20 cellular contexts compared by ENCODE assay signal in the genomic region with DNA sequence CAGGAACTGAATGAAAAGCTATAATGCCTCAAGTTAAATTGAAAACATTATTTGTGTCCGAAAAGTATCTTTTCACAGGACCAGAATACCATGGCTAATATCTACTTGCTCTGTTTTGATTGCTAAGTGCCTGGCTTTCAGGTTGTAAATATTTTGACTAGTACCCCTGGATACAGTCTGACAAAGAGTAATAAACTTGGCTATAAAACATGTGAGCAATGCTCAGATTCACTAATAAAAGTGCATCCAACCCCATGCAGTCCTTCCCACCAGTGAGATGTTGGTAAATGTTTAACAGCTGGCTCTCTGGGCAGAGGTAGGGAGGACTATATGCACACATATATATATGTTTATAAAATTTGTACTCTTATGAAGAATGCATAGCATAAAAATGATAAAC.
DNase-seq lines count a peak whose midpoint lies in the region; ATAC-seq, FAIRE-seq and TF ChIP-seq lines count a peak whose summit lies in the region.
"Had no signal": no experiment of that assay in that cellular context is flagged by ENCODE, and none has a peak within 500 bp of the region (broad histone marks: within the 10 kb centered on the region; RNA-seq: fewer than 3 reads in every experiment).

No MANE protein-coding gene starts in this region.

- H4K5ac ChIP-seq in H9 (ENCODE audit: insufficient read length, low read depth, low read length): no peak overlapping the region

- no peak for TF ChIP-seq CTCF in hepatocyte (IDR thresholded peaks at IDR 0.05; ENCODE audit: poor library complexity)
- no peak for TF ChIP-seq CTCF in H9 (conservative IDR thresholded peaks at IDR 0.05)

- peaks cover 0 to 5% of the 10 kb centered on the region in 2 experiments; a peak in 4 of 5 replicates for H3K9me3 Mint-ChIP-seq in H9

- H3K4me1 ChIP-seq in hepatocyte (ENCODE audit: insufficient read depth) (peaks cover 9% of the 10 kb centered on the region), small intestine (ENCODE audit: control insufficient read depth in 2 of 2, insufficient read depth in 1 of 2, low read depth in 1 of 2, low read length in 1 of 2) (no peaks in the 10 kb centered on the region), H9 (ENCODE audit: insufficient read depth, low read length) (no peaks in the 10 kb centered on the region)
- H3K4me1 ChIP-seq: gastrocnemius medialis had no signal

- no peak overlapping the region for H3K9ac ChIP-seq in H9 (ENCODE audit: extremely low read depth, insufficient read length, low read length)

- no peak overlapping the region for H3K56ac ChIP-seq in H9 (ENCODE audit: insufficient read length, low read depth, low read length)

- no peaks in the 10 kb centered on the region for H3K4me1 Mint-ChIP-seq in H9

- H3K79me1 ChIP-seq in H9 (ENCODE audit: insufficient read depth, low read depth, low read length, poor library complexity, severe bottlenecking): no peaks in the 10 kb centered on the region

- H3K79me2 ChIP-seq in hepatocyte (no peaks in the 10 kb centered on the region), H9 (ENCODE audit: insufficient read depth, low read length) (no peaks in the 10 kb centered on the region)

- H2AK5ac ChIP-seq in H9 (ENCODE audit: insufficient read length, low read length): no peak overlapping the region

- H3K4me2 ChIP-seq in hepatocyte (peak overlapping the region; percentile 3), H9 (ENCODE audit: insufficient read depth, insufficient read length, low read length) (no peak overlapping the region)

- H2BK12ac ChIP-seq in H9 (ENCODE audit: insufficient read length, low read depth, low read length): no peak overlapping the region

- no peak overlapping the region for H3K4ac ChIP-seq in H9 (ENCODE audit: low read depth, low read length)

- no peaks in the 10 kb centered on the region for H3K36me3 Mint-ChIP-seq in H9 (ENCODE audit: insufficient read depth in 1 of 3, low read depth in 3 of 3)
- H3K36me3 Mint-ChIP-seq: CD4-positive, CD25-positive, alpha-beta regulatory T cell had no signal

- H3K14ac ChIP-seq in H9 (ENCODE audit: insufficient read depth, low read length): no peak overlapping the region

- H4K91ac ChIP-seq in H9 (ENCODE audit: insufficient read length, low read depth, low read length): no peak overlapping the region

- H4K8ac ChIP-seq in H9 (replicated peaks; ENCODE audit: insufficient read length, low read depth, low read length): no peak overlapping the region

- H3K27ac ChIP-seq in hepatocyte: peak overlapping the region; percentile 66
- H3K27ac ChIP-seq in small intestine (ENCODE audit: low read depth in 1 of 2, low read length in 1 of 2): no peak overlapping the region
- no peak overlapping the region for H3K27ac ChIP-seq in H9 (ENCODE audit: insufficient read length, low read depth, low read length)
- H3K27ac ChIP-seq: gastrocnemius medialis had no signal

- no peak overlapping the region for H2BK5ac ChIP-seq in H9 (ENCODE audit: insufficient read length, low read length)

- no peaks in the 10 kb centered on the region for H3K36me3 ChIP-seq in hepatocyte (replicated peaks; ENCODE audit: insufficient read depth, low read depth)
- H3K36me3 ChIP-seq in small intestine (ENCODE audit: control insufficient read depth in 2 of 2, insufficient read depth in 2 of 2, low read length in 2 of 2): no peaks in the 10 kb centered on the region
- H3K36me3 ChIP-seq: gastrocnemius medialis had no signal

- DNase-seq in NCI-H748 (lab: John Stamatoyannopoulos, UW; ENCODE audit: unreplicated experiment): peak; percentile 31
- no peak for DNase-seq in NCI-H748 treated with DMSO at 0.1 percent for 48 hours (lab: John Stamatoyannopoulos, UW)
- DNase-seq in T1000 (lab: John Stamatoyannopoulos, UW): peak; percentile 25
- DNase-seq in hepatocyte (ENCODE audit: low spot score): peak; percentile 50
- DNase-seq in small intestine: peak; percentile 66
- no peak for DNase-seq in H9
- DNase-seq: 8988T; activated CD4-positive, alpha-beta T cell treated with anti-CD3 and anti-CD28 coated beads, Interleukin-2, amount 10 ng/mL, durations not matched to agents 7 days and 5 days; activated naive CD4-positive, alpha-beta T cell treated with anti-CD3 and anti-CD28 coated beads for 36 hours; CD4-positive, CD25-positive, alpha-beta regulatory T cell; DMS79 treated with DMSO at 0.1 percent for 48 hours; gastrocnemius medialis; NCI-H1930; NCI-H510A; stimulated activated naive CD8-positive, alpha-beta T cell treated with anti-CD3 and anti-CD28 coated beads, Interleukin-15, Interleukin-2, amounts not matched to agents 100 U/mL and 50 U/mL, for 24 hours had no signal

- 20% methylated on average over 1 of the region's 1 CpG for WGBS in hepatocyte (ENCODE audit: low lambda C conversion rate, missing lambda C conversion rate)
- WGBS in small intestine, 3 donors: 11 to 42% (median 29%) methylated on average over 1 of the region's 1 CpG
- WGBS in H9 (ENCODE audit: extremely low coverage, insufficient read length, low lambda C conversion rate): no CpG with 5 or more reads among the region's 1 CpG

- H3K4me3 ChIP-seq in hepatocyte (no peak overlapping the region), small intestine (ENCODE audit: low read depth in 1 of 2, low read length in 2 of 2) (no peak overlapping the region)
- H3K4me3 ChIP-seq: coronary artery, gastrocnemius medialis had no signal

- H2AFZ ChIP-seq in hepatocyte: no peak overlapping the region
- no peak overlapping the region for H2AFZ ChIP-seq in H9 (ENCODE audit: low read length)

- no peak overlapping the region for H3K4me3 Mint-ChIP-seq in H9
- H3K4me3 Mint-ChIP-seq: activated CD4-positive, alpha-beta T cell treated with anti-CD3 and anti-CD28 coated beads, Interleukin-2, amount 10 ng/mL, durations not matched to agents 7 days and 5 days; activated naive CD4-positive, alpha-beta T cell treated with anti-CD3 and anti-CD28 coated beads for 36 hours; CD4-positive, CD25-positive, alpha-beta regulatory T cell; type B pancreatic cell had no signal

- no peak overlapping the region for H2BK120ac ChIP-seq in H9 (ENCODE audit: low read depth, low read length, poor library complexity, severe bottlenecking)

- no peaks in the 10 kb centered on the region for H4K20me1 ChIP-seq in hepatocyte (ENCODE audit: insufficient read depth, poor library complexity, severe bottlenecking)
- H4K20me1 ChIP-seq in H9 (ENCODE audit: control insufficient read depth, insufficient read depth, insufficient read length): no peaks in the 10 kb centered on the region

- H3K23me2 ChIP-seq in H9 (ENCODE audit: insufficient read length, low read depth, low read length, poor library complexity, severe bottlenecking): no peaks in the 10 kb centered on the region

- H3K27me3 ChIP-seq in hepatocyte (no peaks in the 10 kb centered on the region), small intestine (ENCODE audit: control insufficient read depth in 2 of 2, insufficient read depth in 2 of 2, low read length in 2 of 2) (no peaks in the 10 kb centered on the region), H9 (ENCODE audit: insufficient read depth, low read length) (no peaks in the 10 kb centered on the region)
- H3K27me3 ChIP-seq: gastrocnemius medialis had no signal

- H3K27me3 Mint-ChIP-seq in H9 (ENCODE audit: low read depth): no peaks in the 10 kb centered on the region
- H3K27me3 Mint-ChIP-seq: activated CD4-positive, alpha-beta T cell treated with anti-CD3 and anti-CD28 coated beads, Interleukin-2, amount 10 ng/mL, durations not matched to agents 7 days and 5 days; type B pancreatic cell had no signal

- ATAC-seq in GM18511 (IDR thresholded peaks at IDR 0.05; ENCODE audit: unreplicated experiment) (no peak), HG03571 (IDR thresholded peaks at IDR 0.05; ENCODE audit: unreplicated experiment) (no peak)
- ATAC-seq: gastrocnemius medialis; stimulated activated naive CD8-positive, alpha-beta T cell treated with anti-CD3 and anti-CD28 coated beads, Interleukin-15, Interleukin-2, amounts not matched to agents 100 U/mL and 50 U/mL, for 24 hours had no signal

- H3K9me3 ChIP-seq in hepatocyte (ENCODE audit: low read depth) (no peaks in the 10 kb centered on the region), small intestine (ENCODE audit: control insufficient read depth, low read depth) (no peaks in the 10 kb centered on the region), H9 (ENCODE audit: control insufficient read depth, low read depth, low read length) (no peaks in the 10 kb centered on the region)
- H3K9me3 ChIP-seq: gastrocnemius medialis had no signal

- no peak overlapping the region for H3T11ph ChIP-seq in H9 (ENCODE audit: low read length)

- no peak overlapping the region for H2BK15ac ChIP-seq in H9 (ENCODE audit: low read depth, low read length)

- no peak overlapping the region for H3K23ac ChIP-seq in H9 (ENCODE audit: insufficient read length, low read depth, low read length)

- no peak overlapping the region for H2BK20ac ChIP-seq in H9 (ENCODE audit: low read depth, low read length, poor library complexity, severe bottlenecking)

- no peak overlapping the region for H3K27ac Mint-ChIP-seq in H9
- H3K27ac Mint-ChIP-seq: activated CD4-positive, alpha-beta T cell treated with anti-CD3 and anti-CD28 coated beads, Interleukin-2, amount 10 ng/mL, durations not matched to agents 7 days and 5 days; activated naive CD4-positive, alpha-beta T cell treated with anti-CD3 and anti-CD28 coated beads for 36 hours; type B pancreatic cell had no signal

- no peak for FAIRE-seq in small intestine (lab: Jason Lieb, UNC)
- FAIRE-seq: TTC549 had no signal

- no peaks in the 10 kb centered on the region for H3K9me2 ChIP-seq in hepatocyte (replicated peaks; ENCODE audit: insufficient read depth)

- H3K18ac ChIP-seq in H9 (ENCODE audit: insufficient read length, low read depth, low read length): no peak overlapping the region

Comparison
In these comparisons a context has a peak if more than half of its experiments do, and no peak if none do; other contexts are left out.
1. DNase-seq: peak in NCI-H748 (single experiment), T1000 (single experiment), hepatocyte (single experiment) and small intestine (single experiment); none in NCI-H748 treated with DMSO at 0.1 percent for 48 hours (single experiment) and H9 (single experiment).